ENCODE assay signal across 28 cellular contexts in the genomic region with DNA sequence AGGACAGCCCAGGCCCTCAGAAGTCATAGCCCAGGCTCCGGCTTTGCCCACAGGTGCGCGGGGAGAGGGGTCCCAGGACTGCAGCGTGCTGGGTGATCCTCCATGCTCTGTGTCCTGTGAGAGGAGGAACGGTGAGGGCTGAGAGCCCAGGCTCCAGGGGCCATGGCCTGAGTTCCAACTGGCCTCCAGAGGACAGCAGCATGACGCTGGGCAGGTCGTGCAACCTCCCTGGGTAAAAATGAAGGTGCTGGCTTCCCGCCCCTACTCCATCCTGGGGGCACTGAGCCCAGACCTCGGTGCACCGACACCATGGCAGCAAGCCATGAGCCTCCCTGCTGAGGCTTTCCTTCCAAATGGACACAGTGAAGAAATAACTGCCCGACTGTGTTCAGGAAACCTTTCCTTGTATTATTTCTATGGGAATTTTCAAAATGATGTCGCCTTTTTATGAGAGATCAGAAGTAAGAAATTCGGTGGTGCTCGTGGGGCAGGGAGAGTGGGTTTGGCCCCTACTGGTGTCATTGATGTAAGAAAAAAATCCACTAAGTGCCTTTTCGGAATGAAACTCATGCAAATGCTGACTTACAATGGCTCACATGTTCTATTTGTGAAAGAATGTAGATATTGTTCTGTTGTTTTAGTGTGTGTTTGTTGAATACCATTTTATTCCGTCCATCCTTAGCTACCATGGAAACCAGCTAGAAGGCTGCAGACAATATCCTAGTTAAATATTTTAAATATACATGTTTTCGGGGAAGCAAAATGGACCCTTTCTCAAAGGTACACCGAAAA.
A peak's percentile ranks its signal among the peaks of the same experiment; 100 is the strongest.
DNase-seq lines count a peak whose midpoint lies in the region; ATAC-seq, FAIRE-seq and TF ChIP-seq lines count a peak whose summit lies in the region.
"Had no signal": no experiment of that assay in that cellular context is flagged by ENCODE, and none has a peak within 500 bp of the region (broad histone marks: within the 10 kb centered on the region; RNA-seq: fewer than 3 reads in every experiment).

No MANE protein-coding gene starts in this region.

- POLR2A ChIA-PET in H1 (lab: Charles Lee; ENCODE audit: partially characterized antibody) = no interaction called here

- H2BK20ac ChIP-seq in H1 (ENCODE audit: low read length) = no peak overlapping the region

- H2BK120ac ChIP-seq in H1 (replicated peaks; ENCODE audit: low read depth, low read length) = no peak overlapping the region

- H3K79me2 ChIP-seq in H1 (ENCODE audit: control insufficient read depth in 1 of 2, insufficient read depth in 2 of 2, low read length in 2 of 2) = no peaks in the 10 kb centered on the region
- H3K79me2 ChIP-seq in GM23338 (replicated peaks; ENCODE audit: insufficient read depth) = no peaks in the 10 kb centered on the region

- no peaks in the 10 kb centered on the region for H3K9me2 ChIP-seq in GM23338 (ENCODE audit: insufficient read depth)

- H3K4me3 Mint-ChIP-seq in GM23338 = no peak overlapping the region
- H3K4me3 Mint-ChIP-seq: activated CD4-positive, alpha-beta T cell treated with anti-CD3 and anti-CD28 coated beads, Interleukin-2, amount 10 ng/mL, durations not matched to agents 24 days and 14 days; activated naive CD4-positive, alpha-beta T cell treated with anti-CD3 and anti-CD28 coated beads for 36 hours; activated T-cell treated with anti-CD3 and anti-CD28 coated beads, Interleukin-2, amount 50 U/mL, for 24 hours; effector memory CD8-positive, alpha-beta T cell; memory B cell; type B pancreatic cell had no signal

- H3K4me1 ChIP-seq in H1 (replicated peaks in 1 of 4; ENCODE audit: control insufficient read depth in 3 of 4, insufficient read depth in 4 of 4, low read length in 3 of 4) (peaks cover 0 to 5% (median 3%) of the 10 kb centered on the region in 4 experiments; a peak in 5 of 7 replicates), suprapubic skin (no peaks in the 10 kb centered on the region), GM23338 (ENCODE audit: insufficient read depth) (no peaks in the 10 kb centered on the region)
- H3K4me1 ChIP-seq: Caco-2, heart right ventricle, psoas muscle, stomach had no signal

- H3K4me1 Mint-ChIP-seq in GM23338 = peaks cover 10% of the 10 kb centered on the region; the same call in 2 of the 3 replicates
- H3K4me1 Mint-ChIP-seq: activated CD4-positive, alpha-beta T cell treated with anti-CD3 and anti-CD28 coated beads, Interleukin-2, amount 10 ng/mL, durations not matched to agents 24 days and 14 days; memory B cell had no signal

- no peak overlapping the region for H2AK5ac ChIP-seq in H1 (ENCODE audit: low read depth, low read length)

- H4K91ac ChIP-seq in H1 (replicated peaks; ENCODE audit: insufficient read length, low read length) = no peak overlapping the region

- no peak overlapping the region for H3K23ac ChIP-seq in H1 (ENCODE audit: insufficient read length)

- H3K23me2 ChIP-seq in H1 (ENCODE audit: low read depth, low read length) = no peaks in the 10 kb centered on the region; the same call in 1 of the 2 replicates

- no peak for TF ChIP-seq EP300 in H1 (IDR thresholded peaks at IDR 0.05; ENCODE audit: borderline replicate concordance in 1 of 2, low read depth in 2 of 2, low read length in 2 of 2)
- TF ChIP-seq EP300 in suprapubic skin (IDR thresholded peaks at IDR 0.05) = no peak

- H3K56ac ChIP-seq in H1 (replicated peaks; ENCODE audit: insufficient read length, low read depth, low read length) = no peak overlapping the region

- CTCF ChIA-PET in H1 (lab: Charles Lee; ENCODE audit: partially characterized antibody) = interaction anchor here (0.9 kb wide), 1 partner anchor 115 kb away, joined by 3 read pairs; no protein-coding TSS in a partner anchor

- H3K9me3 Mint-ChIP-seq in GM23338 = no peaks in the 10 kb centered on the region
- H3K9me3 Mint-ChIP-seq: activated CD4-positive, alpha-beta T cell treated with anti-CD3 and anti-CD28 coated beads, Interleukin-2, amount 10 ng/mL, durations not matched to agents 24 days and 14 days; activated naive CD4-positive, alpha-beta T cell treated with anti-CD3 and anti-CD28 coated beads for 36 hours; activated T-cell treated with anti-CD3 and anti-CD28 coated beads, Interleukin-2, amount 50 U/mL, for 24 hours; effector memory CD8-positive, alpha-beta T cell; memory B cell; type B pancreatic cell had no signal

- H4K20me1 ChIP-seq in H1 (replicated peaks in 1 of 2; ENCODE audit: control insufficient read depth in 1 of 2, insufficient read depth in 2 of 2, low read length in 2 of 2) = peaks cover 0 to 4% of the 10 kb centered on the region in 2 experiments
- no peaks in the 10 kb centered on the region for H4K20me1 ChIP-seq in GM23338 (replicated peaks; ENCODE audit: insufficient read depth)

- no peaks in the 10 kb centered on the region for H3K36me3 Mint-ChIP-seq in GM23338 (ENCODE audit: low read depth)
- H3K36me3 Mint-ChIP-seq: memory B cell, type B pancreatic cell had no signal

- no peak overlapping the region for H4K8ac ChIP-seq in H1 (ENCODE audit: extremely low read depth, insufficient read depth, low read length)

- TF ChIP-seq RAD21 in H1 (IDR thresholded peaks at IDR 0.05 in 1 of 2, conservative IDR thresholded peaks at IDR 0.05 in 1 of 2; ENCODE audit: low read depth in 2 of 2, low read length in 2 of 2) = no peak

- H3K27me3 ChIP-seq in H1 (replicated peaks in 1 of 4; ENCODE audit: control insufficient read depth in 3 of 4, extremely low read depth in 1 of 4, insufficient read depth in 3 of 4, low read length in 3 of 4) (no peaks in the 10 kb centered on the region; a peak in 2 of 7 replicates), suprapubic skin (peaks cover 27% of the 10 kb centered on the region), GM23338 (ENCODE audit: insufficient read depth) (no peaks in the 10 kb centered on the region)

- no peak overlapping the region for H3K18ac ChIP-seq in H1 (ENCODE audit: extremely low read depth, low read length)

- DNase-seq in SK-MEL-5 (ENCODE audit: low read depth, low spot score) (peak; percentile 22), H1 (ENCODE audit: low read depth in 1 of 2, low spot score in 2 of 2) (no peak), middle frontal gyrus (ENCODE audit: extremely low spot score, low spot score) (peak; percentile 13), suprapubic skin (ENCODE audit: low spot score in 2 of 2) (peak; percentile 34 to 56), A172 (ENCODE audit: low spot score) (no peak), NCI-H146 (lab: John Stamatoyannopoulos, UW) (no peak), GM23338 (ENCODE audit: low spot score) (no peak)
- DNase-seq: activated CD4-positive, alpha-beta T cell treated with anti-CD3 and anti-CD28 coated beads, Interleukin-2, amount 10 ng/mL, durations not matched to agents 24 days and 14 days; activated naive CD4-positive, alpha-beta T cell treated with anti-CD3 and anti-CD28 coated beads for 36 hours; activated T-cell treated with anti-CD3 and anti-CD28 coated beads, Interleukin-2, amount 50 U/mL, for 24 hours; effector memory CD8-positive, alpha-beta T cell; heart right ventricle; Kasumi-1; left cardiac atrium; NCI-H1694; NCI-H2171 treated with DMSO at 0.1 percent for 48 hours; NCI-H524; SHP77; stimulated activated CD8-positive, alpha-beta memory T cell treated with anti-CD3 and anti-CD28 coated beads, Interleukin-4, amount 100 ng/mL, for 48 hours; stomach had no signal

- H3K9ac ChIP-seq in H1 (replicated peaks in 1 of 4; ENCODE audit: extremely low read depth in 1 of 4, low read depth in 3 of 4, low read length in 3 of 4) = no peak overlapping the region

- no peak overlapping the region for H2BK5ac ChIP-seq in H1 (ENCODE audit: low read depth, low read length)

- no peak for FAIRE-seq in H1 (lab: Jason Lieb, UNC)
- FAIRE-seq: bronchial epithelial cell, G401.6 had no signal

- H3K9me3 ChIP-seq in H1 (ENCODE audit: insufficient read depth in 2 of 2, low read depth in 1 of 2, low read length in 1 of 2) (no peaks in the 10 kb centered on the region), suprapubic skin (no peaks in the 10 kb centered on the region)
- H3K9me3 ChIP-seq: Caco-2, heart right ventricle, psoas muscle, stomach had no signal

- H3K27me3 Mint-ChIP-seq in GM23338 (ENCODE audit: insufficient read depth, low read depth, poor library complexity) = peaks cover 7% of the 10 kb centered on the region
- H3K27me3 Mint-ChIP-seq: activated CD4-positive, alpha-beta T cell treated with anti-CD3 and anti-CD28 coated beads, Interleukin-2, amount 10 ng/mL, durations not matched to agents 24 days and 14 days; activated T-cell treated with anti-CD3 and anti-CD28 coated beads, Interleukin-2, amount 50 U/mL, for 24 hours; memory B cell had no signal

- no peak overlapping the region for H3K4ac ChIP-seq in H1 (replicated peaks; ENCODE audit: insufficient read length, low read depth, low read length)

- no peak for ATAC-seq in GM23338
- ATAC-seq: effector memory CD8-positive, alpha-beta T cell; heart right ventricle; left cardiac atrium; psoas muscle had no signal

- no peak overlapping the region for H2BK15ac ChIP-seq in H1 (ENCODE audit: low read length)

- H3K4me2 ChIP-seq in H1 (ENCODE audit: insufficient read depth in 1 of 2, low read depth in 2 of 2, low read length in 2 of 2) = no peak overlapping the region
- no peak overlapping the region for H3K4me2 ChIP-seq in GM23338

- no peaks in the 10 kb centered on the region for H3F3A ChIP-seq in GM23338 (replicated peaks; ENCODE audit: low read depth)

- TF ChIP-seq CTCF in H1 (IDR thresholded peaks at IDR 0.05; ENCODE audit: control extremely low read depth in 1 of 3, insufficient read depth in 1 of 3, low read depth in 1 of 3, low read length in 3 of 3) (no peak), suprapubic skin (IDR thresholded peaks at IDR 0.05) (no peak), GM23338 (conservative IDR thresholded peaks at IDR 0.05; ENCODE audit: low read depth in 2 of 2) (no peak)

- H3K79me1 ChIP-seq in H1 (ENCODE audit: low read depth, low read length) = no peaks in the 10 kb centered on the region; the same call in 1 of the 2 replicates

- H3K36me3 ChIP-seq in H1 (ENCODE audit: control insufficient read depth in 2 of 4, insufficient read depth in 4 of 4, low read length in 3 of 4) (no peaks in the 10 kb centered on the region), suprapubic skin (no peaks in the 10 kb centered on the region), GM23338 (ENCODE audit: insufficient read depth) (no peaks in the 10 kb centered on the region)
- H3K36me3 ChIP-seq: heart right ventricle, stomach had no signal

- H3K4me3 ChIP-seq in H1 (ENCODE audit: extremely low read depth in 1 of 4, insufficient read depth in 2 of 4, low read depth in 3 of 4, low read length in 4 of 4) (no peak overlapping the region), suprapubic skin (no peak overlapping the region), GM23338 (no peak overlapping the region)
- H3K4me3 ChIP-seq: coronary artery, heart right ventricle, psoas muscle, stomach had no signal

- H4K5ac ChIP-seq in H1 (ENCODE audit: insufficient read length, low read depth, low read length) = no peak overlapping the region

- in situ Hi-C loops in SK-MEL-5 (cut with HindIII; ENCODE audit: low pct_unique_long_range_greater_than_20kb, low sequenced_read_pairs) = no loop called here

- H3K27ac ChIP-seq in H1 (ENCODE audit: low read depth, low read length) = no peak overlapping the region
- no peak overlapping the region for H3K27ac ChIP-seq in suprapubic skin
- no peak overlapping the region for H3K27ac ChIP-seq in GM23338 (ENCODE audit: low read depth)
- H3K27ac ChIP-seq: coronary artery, heart right ventricle, psoas muscle, stomach, VCaP had no signal

- H3K14ac ChIP-seq in H1 (ENCODE audit: insufficient read length) = no peak overlapping the region

- H2AFZ ChIP-seq in H1 (ENCODE audit: low read length) (no peak overlapping the region), GM23338 (no peak overlapping the region)

- H2BK12ac ChIP-seq in H1 (ENCODE audit: low read depth, low read length) = 0 out of 2 replicates have a peak overlapping the region, but pooled peaks have one; percentile 27

- 85% methylated on average over 18 of the region's 18 CpGs; no CpG with 5 or more reads in 1 of the 2 experiments for WGBS in H1 (ENCODE audit: extremely low coverage in 1 of 2, insufficient coverage in 1 of 2, insufficient read length in 1 of 2, insufficient replicate concordance in 2 of 2, low coverage in 1 of 2, low lambda C conversion rate in 2 of 2, missing lambda C conversion rate in 1 of 2), 2 experiments
- WGBS in suprapubic skin = 78% methylated on average over 18 of the region's 18 CpGs

- no peak overlapping the region for H3K27ac Mint-ChIP-seq in GM23338
- H3K27ac Mint-ChIP-seq: activated CD4-positive, alpha-beta T cell treated with anti-CD3 and anti-CD28 coated beads, Interleukin-2, amount 10 ng/mL, durations not matched to agents 24 days and 14 days; activated naive CD4-positive, alpha-beta T cell treated with anti-CD3 and anti-CD28 coated beads for 36 hours; activated T-cell treated with anti-CD3 and anti-CD28 coated beads, Interleukin-2, amount 50 U/mL, for 24 hours; effector memory CD8-positive, alpha-beta T cell; memory B cell; type B pancreatic cell had no signal

- TF ChIP-seq POLR2A in H1 (IDR thresholded peaks at IDR 0.05; ENCODE audit: control extremely low read depth in 1 of 2, low read depth in 2 of 2, low read length in 2 of 2) (no peak), suprapubic skin (IDR thresholded peaks at IDR 0.05) (no peak)

Comparison
In these comparisons a context has a peak if more than half of its experiments do, and no peak if none do; other contexts are left out.
1. DNase-seq: peak in SK-MEL-5 (single experiment), middle frontal gyrus (single experiment) and suprapubic skin (2 of 2); none in H1 (0 of 2), A172 (single experiment), NCI-H146 (single experiment) and GM23338 (single experiment).